ENCODE assay signal across 8 cellular contexts in genomic region chr4:168440442-168441264, GRCh38. TPM values are rescaled to one million over a fixed set of nuclear protein-coding genes. Genes with fewer than 3 reads are reported as not detected.
DNase-seq lines count a peak whose midpoint lies in the region; ATAC-seq lines count a peak whose summit lies in the region.

No MANE protein-coding gene starts in this region.

- peaks cover 5 to 7% (median 7%) of the 10 kb centered on the region in 3 donors for H3K4me1 Mint-ChIP-seq in CD8-positive, alpha-beta memory T cell

- no peak overlapping the region for H3K4me3 ChIP-seq in CD8-positive, alpha-beta memory T cell (ENCODE audit: low read length)

- intact Hi-C loops in Right ventricle myocardium superior (cut with DNase I): no loop called here

- peak; percentile 36 for DNase-seq in NCI-H226
- DNase-seq in iris pigment epithelial cell (ENCODE audit: low read depth): peak; percentile 75
- no peak for DNase-seq in Right ventricle myocardium superior
- DNase-seq in CD8-positive, alpha-beta memory T cell: no peak
- DNase-seq in NCI-H524 treated with DMSO at 0.1 percent for 48 hours (lab: John Stamatoyannopoulos, UW): no peak
- no peak for DNase-seq in NCI-H2196 (lab: John Stamatoyannopoulos, UW; ENCODE audit: unreplicated experiment)

- POLR2A ChIA-PET in CD8-positive, alpha-beta memory T cell (lab: Charles Lee): no interaction called here

- no peaks in the 10 kb centered on the region for H3K9me3 Mint-ChIP-seq in CD8-positive, alpha-beta memory T cell

- H3K36me3 Mint-ChIP-seq in CD8-positive, alpha-beta memory T cell: peaks cover 14 to 62% (median 28%) of the 10 kb centered on the region in 3 donors

- H3K27me3 Mint-ChIP-seq in CD8-positive, alpha-beta memory T cell: no peaks in the 10 kb centered on the region

- H3K4me3 Mint-ChIP-seq in CD8-positive, alpha-beta memory T cell: no peak overlapping the region

- no peaks in the 10 kb centered on the region for H3K4me1 ChIP-seq in CD8-positive, alpha-beta memory T cell (ENCODE audit: insufficient read depth, low read length)

- ATAC-seq in GM18499 (IDR thresholded peaks at IDR 0.05; ENCODE audit: insufficient read depth, unreplicated experiment) (peak; percentile 90), HG02571 (IDR thresholded peaks at IDR 0.05; ENCODE audit: unreplicated experiment) (peak; percentile 93), Right ventricle myocardium superior (ENCODE audit: poor library complexity) (no peak)

- no peaks in the 10 kb centered on the region for H3K27me3 ChIP-seq in CD8-positive, alpha-beta memory T cell (ENCODE audit: insufficient read depth, low read length, poor library complexity, severe bottlenecking)

- peak overlapping the region in 2 of 8 donors; percentile 4 to 19 for H3K27ac Mint-ChIP-seq in CD8-positive, alpha-beta memory T cell

- H3K36me3 ChIP-seq in CD8-positive, alpha-beta memory T cell (ENCODE audit: insufficient read depth, low read length): peaks cover 17% of the 10 kb centered on the region

- H3K27ac ChIP-seq in CD8-positive, alpha-beta memory T cell (ENCODE audit: low read depth, low read length): no peak overlapping the region

- CTCF ChIA-PET in CD8-positive, alpha-beta memory T cell (lab: Charles Lee): no interaction called here

- H3K9me3 ChIP-seq in CD8-positive, alpha-beta memory T cell (ENCODE audit: low read length): no peaks in the 10 kb centered on the region

RNA-seq across cellular contexts. Expression of gene DDX60L, which starts 39.6 kb away (rescaled TPM):
- 8.5 TPM for total RNA-seq in Right ventricle myocardium superior
- total RNA-seq in CD8-positive, alpha-beta memory T cell: 1 to 10 TPM; 5.0 to 8.1 TPM
- 19.0 TPM for polyA plus RNA-seq in CD8-positive, alpha-beta memory T cell

RNA-seq across cellular contexts. Expression of gene PALLD, which starts 56.2 kb away (rescaled TPM):
- 979 TPM for total RNA-seq in Right ventricle myocardium superior
- total RNA-seq in CD8-positive, alpha-beta memory T cell: under 1 TPM; 0.35 to 0.47 TPM
- polyA plus RNA-seq in CD8-positive, alpha-beta memory T cell: 0.97 TPM

Comparison
In these comparisons a context has a peak if more than half of its experiments do, and no peak if none do; other contexts are left out.
1. DNase-seq: peak in NCI-H226 (single experiment) and iris pigment epithelial cell (single experiment); none in Right ventricle myocardium superior (single experiment), CD8-positive, alpha-beta memory T cell (0 of 5), NCI-H524 treated with DMSO at 0.1 percent for 48 hours (single experiment) and NCI-H2196 (single experiment).
2. RNA of gene PALLD, which starts 56.2 kb away (total RNA-seq): 979 TPM in Right ventricle myocardium superior (single experiment); 0.35 to 0.47 TPM in CD8-positive, alpha-beta memory T cell; every median in the first group is over 100 times any median in the second.